Comparison of ENCODE assay signal across 16 cellular contexts in genomic region chr6:34585512-34586045, GRCh38. TPM values are rescaled to one million over a fixed set of nuclear protein-coding genes. Genes with fewer than 3 reads are reported as not detected.
A peak's percentile ranks its signal among the peaks of the same experiment; 100 is the strongest.
DNase-seq lines count a peak whose midpoint lies in the region; ATAC-seq and TF ChIP-seq lines count a peak whose summit lies in the region.
"Had no signal": no experiment of that assay in that cellular context is flagged by ENCODE, and none has a peak within 500 bp of the region (broad histone marks: within the 10 kb centered on the region; RNA-seq: fewer than 3 reads in every experiment).

No MANE protein-coding gene starts in this region.

- H3K23ac ChIP-seq in IMR-90 (ENCODE audit: low read depth, low read length) = no peak overlapping the region

- no peak overlapping the region for H4K91ac ChIP-seq in IMR-90 (ENCODE audit: insufficient read depth, low read depth, low read length)

- peaks cover 9% of the 10 kb centered on the region; the same call in 1 of the 2 replicates for H3K4me1 ChIP-seq in IMR-90 (ENCODE audit: control insufficient read depth, insufficient read depth, low read length)

- TF ChIP-seq RAD21 in IMR-90 (IDR thresholded peaks at IDR 0.05; ENCODE audit: low read length) = no peak

- BruUV-seq in IMR-90 (replicated peaks; lab: Mats Ljungman, UMichigan) = no TSS peak

- H3K9ac ChIP-seq in IMR-90 (ENCODE audit: low read depth, low read length) = no peak overlapping the region
- H3K9ac ChIP-seq: BLaER1 had no signal

- DNase-seq in AG10803 (ENCODE audit: low read depth) = peak; percentile 85
- peak; percentile 53 for DNase-seq in IMR-90
- DNase-seq in cardiac fibroblast (ENCODE audit: low read depth in 2 of 2) = peak; percentile 54 to 62
- DNase-seq in medulla oblongata (ENCODE audit: extremely low spot score) = peak; percentile 16
- DNase-seq in stimulated activated naive CD4-positive, alpha-beta T cell (lab: John Stamatoyannopoulos, UW) = no peak
- no peak for DNase-seq in NCI-H1417 treated with DMSO at 0.1 percent for 48 hours (lab: John Stamatoyannopoulos, UW)
- DNase-seq in OCI-M1 (lab: John Stamatoyannopoulos, UW) = no peak
- DNase-seq: activated CD8-positive, alpha-beta T cell treated with anti-CD3 and anti-CD28 coated beads, Interleukin-2, amount 10 ng/mL, durations not matched to agents 7 days and 5 days; DND-41; immature natural killer cell; MV-4-11 had no signal

- H3K56ac ChIP-seq in IMR-90 (ENCODE audit: extremely low read depth, insufficient read depth, low read length) = no peak overlapping the region

- no peak overlapping the region for H2AK5ac ChIP-seq in IMR-90 (ENCODE audit: low read depth, low read length)

- CTCF ChIA-PET in IMR-90 (lab: Yijun Ruan, JAX) = interaction anchor here (1.0 kb wide), 1 partner anchor 8 kb away, joined by 3 read pairs; no protein-coding TSS in a partner anchor

- H2AK9ac ChIP-seq in IMR-90 (replicated peaks; ENCODE audit: low read depth, low read length, poor library complexity) = no peak overlapping the region

- H3K9me1 ChIP-seq in IMR-90 (ENCODE audit: insufficient read depth, low read length) = peaks cover 17% of the 10 kb centered on the region

- no peak for TF ChIP-seq POLR2A in IMR-90 (IDR thresholded peaks at IDR 0.05; ENCODE audit: low read depth, low read length)

- H4K5ac ChIP-seq in IMR-90 (ENCODE audit: low read depth, low read length) = no peak overlapping the region

- ATAC-seq in IMR-90 (ENCODE audit: low read depth) (peak; percentile 48), HG03521 (IDR thresholded peaks at IDR 0.05; ENCODE audit: unreplicated experiment) (no peak)
- ATAC-seq: activated CD8-positive, alpha-beta T cell treated with anti-CD3 and anti-CD28 coated beads, Interleukin-2, amount 10 ng/mL, durations not matched to agents 7 days and 5 days had no signal

- H4K8ac ChIP-seq in IMR-90 (ENCODE audit: low read depth in 2 of 2, low read length in 2 of 2) = no peak overlapping the region

- H3K27me3 ChIP-seq in IMR-90 (ENCODE audit: control insufficient read depth, insufficient read depth, low read length) = no peaks in the 10 kb centered on the region
- H3K27me3 ChIP-seq: BLaER1, ovary had no signal

- H3K9me3 ChIP-seq in IMR-90 (ENCODE audit: control insufficient read depth, insufficient read depth, low read length) = no peaks in the 10 kb centered on the region
- H3K9me3 ChIP-seq: BLaER1, ovary, thoracic aorta had no signal

- no peak overlapping the region for H2AFZ ChIP-seq in IMR-90 (replicated peaks; ENCODE audit: low read length, poor library complexity)

- no peak overlapping the region for H3K18ac ChIP-seq in IMR-90 (ENCODE audit: low read depth, low read length)

- no peak overlapping the region for H2BK120ac ChIP-seq in IMR-90 (ENCODE audit: low read depth, low read length)

- in situ Hi-C loops in IMR-90 (cut with MboI; ENCODE audit: low sequenced_read_pairs) = no loop called here

- dilution Hi-C loops in IMR-90 (cut with HindIII; ENCODE audit: low sequenced_read_pairs, unreplicated experiment) = no loop called here

- no peak overlapping the region for H2BK15ac ChIP-seq in IMR-90 (ENCODE audit: low read depth, low read length)

- H3K79me1 ChIP-seq in IMR-90 (ENCODE audit: low read depth in 1 of 2, low read length in 2 of 2) = peaks cover 11 to 67% of the 10 kb centered on the region in 2 experiments

- H3K4ac ChIP-seq in IMR-90 (ENCODE audit: low read depth, low read length) = no peak overlapping the region

- H3K36me3 ChIP-seq in IMR-90 (ENCODE audit: control insufficient read depth, insufficient read depth, low read length) = peaks cover 14% of the 10 kb centered on the region
- H3K36me3 ChIP-seq: ovary had no signal

- H2BK20ac ChIP-seq in IMR-90 (ENCODE audit: low read depth, low read length) = no peak overlapping the region

- no CpG with 5 or more reads among the region's 4 CpGs for WGBS in IMR-90 (ENCODE audit: extremely low coverage in 2 of 2, insufficient read length in 1 of 2), 2 experiments

- intact Hi-C loops in IMR-90 (cut with micrococcal nuclease) = no loop called here

- H4K20me1 ChIP-seq in IMR-90 (ENCODE audit: insufficient read depth, low read length) = peaks cover 42% of the 10 kb centered on the region

- H2BK5ac ChIP-seq in IMR-90 (ENCODE audit: low read depth, low read length, poor library complexity, severe bottlenecking) = no peak overlapping the region

- no peak overlapping the region; the same call in 1 of the 2 replicates for H3K4me2 ChIP-seq in IMR-90 (ENCODE audit: low read depth, low read length)
- H3K4me2 ChIP-seq: BLaER1 had no signal

- H3K14ac ChIP-seq in IMR-90 (replicated peaks; ENCODE audit: low read depth, low read length) = no peak overlapping the region

- TF ChIP-seq CTCF in AG10803 (conservative IDR thresholded peaks at IDR 0.05; ENCODE audit: low read length) (0 out of 2 replicates have a peak, but pooled peaks have one; percentile 3), IMR-90 (conservative IDR thresholded peaks at IDR 0.05; ENCODE audit: low read depth, low read length) (no peak), cardiac fibroblast (IDR thresholded peaks at IDR 0.05; ENCODE audit: low read depth, low read length) (no peak)

- H3K4me3 ChIP-seq in AG10803 (ENCODE audit: low read length) (no peak overlapping the region), IMR-90 (ENCODE audit: insufficient read depth, low read depth, low read length) (no peak overlapping the region), cardiac fibroblast (replicated peaks in 1 of 2; ENCODE audit: low read depth in 2 of 2, low read length in 2 of 2) (no peak overlapping the region)
- H3K4me3 ChIP-seq: BLaER1, ovary, thoracic aorta had no signal

- H3K27ac ChIP-seq in IMR-90 (ENCODE audit: insufficient read depth, low read length) = no peak overlapping the region
- H3K27ac ChIP-seq: BLaER1, ovary, thoracic aorta had no signal

- POLR2A ChIA-PET in IMR-90 (lab: Charles Lee; ENCODE audit: unreplicated experiment) = interaction anchor here (0.6 kb wide), 1 partner anchor 36 kb away, joined by 3 read pairs; no protein-coding TSS in a partner anchor

TF ChIP-seq in IMR-90, 13 proteins besides CTCF, POLR2A, EP300 and RAD21:
- no peak for TF ChIP-seq ELK1 (IDR thresholded peaks at IDR 0.05; ENCODE audit: borderline replicate concordance, low read depth, low read length)
- TF ChIP-seq RCOR1 (IDR thresholded peaks at IDR 0.05; ENCODE audit: insufficient replicate concordance, low read length) = no peak
- peak; percentile 36; the same call in 1 of the 2 replicates for TF ChIP-seq FOS (IDR thresholded peaks at IDR 0.05; ENCODE audit: low read depth, low read length)
- peak; percentile 92 for TF ChIP-seq CEBPB (IDR thresholded peaks at IDR 0.05; ENCODE audit: low read depth, low read length)
- TF ChIP-seq BHLHE40 (IDR thresholded peaks at IDR 0.05; ENCODE audit: low read depth, low read length) = peak; percentile 57; the same call in 1 of the 2 replicates

RNA-seq across cellular contexts. Expression of gene SPDEF, which starts 29.4 kb away (rescaled TPM):
- not detected in 2 replicates for total RNA-seq in IMR-90 (2012; rRNA removed)
- polyA plus RNA-seq in IMR-90 (2012; rRNA removed) = 0.04 and 0.05 TPM in 2 replicates
- 0.05 TPM in 2 replicates for polyA plus RNA-seq in IMR-90 (2012; cell fraction: cytosol; rRNA removed)
- 0.18 and 0.37 TPM in 2 replicates for polyA plus RNA-seq in IMR-90 (2012; cell fraction: nucleus; rRNA removed; ENCODE audit: low replicate concordance)
- total RNA-seq: SK-MEL-5, thoracic aorta had no signal
- polyA plus RNA-seq: immature natural killer cell had no signal

Comparison
In these comparisons a context has a peak if more than half of its experiments do, and no peak if none do; other contexts are left out.
1. DNase-seq: peak in AG10803 (single experiment), IMR-90 (single experiment), cardiac fibroblast (2 of 2) and medulla oblongata (single experiment); none in stimulated activated naive CD4-positive, alpha-beta T cell (0 of 6), NCI-H1417 treated with DMSO at 0.1 percent for 48 hours (single experiment) and OCI-M1 (single experiment).